1 cellular context compared by ENCODE assay signal in genomic region chr15:25565470-25566264, GRCh38.
TF ChIP-seq lines count a peak whose summit lies in the region.

No MANE protein-coding gene starts in this region.

TF ChIP-seq in H1, 55 proteins besides CTCF, POLR2A, EP300 and RAD21:
- no peak for TF ChIP-seq SIRT6 (IDR thresholded peaks at IDR 0.05; ENCODE audit: low read length)
- no peak for TF ChIP-seq POLR2AphosphoS5 (IDR thresholded peaks at IDR 0.05; ENCODE audit: low read depth, low read length)
- no peak for TF ChIP-seq CEBPB (IDR thresholded peaks at IDR 0.05; ENCODE audit: low read depth, low read length)
- no peak for TF ChIP-seq SP4 (IDR thresholded peaks at IDR 0.05; ENCODE audit: low read length)
- TF ChIP-seq POU5F1 (IDR thresholded peaks at IDR 0.05; ENCODE audit: low read depth, low read length) = no peak
- TF ChIP-seq KDM5A (IDR thresholded peaks at IDR 0.05; ENCODE audit: low read length) = no peak
- TF ChIP-seq JUN (IDR thresholded peaks at IDR 0.05; ENCODE audit: low read depth, low read length) = no peak
- TF ChIP-seq SRF (IDR thresholded peaks at IDR 0.05; ENCODE audit: low read depth, low read length) = no peak
- no peak for TF ChIP-seq RNF2 (IDR thresholded peaks at IDR 0.05; ENCODE audit: borderline replicate concordance, low read depth, low read length, missing control alignments, poor library complexity, severe bottlenecking)
- no peak for TF ChIP-seq BRCA1 (IDR thresholded peaks at IDR 0.05; ENCODE audit: low read depth, low read length)
